Comparison of ENCODE assay signal across 12 cellular contexts in the genomic region with DNA sequence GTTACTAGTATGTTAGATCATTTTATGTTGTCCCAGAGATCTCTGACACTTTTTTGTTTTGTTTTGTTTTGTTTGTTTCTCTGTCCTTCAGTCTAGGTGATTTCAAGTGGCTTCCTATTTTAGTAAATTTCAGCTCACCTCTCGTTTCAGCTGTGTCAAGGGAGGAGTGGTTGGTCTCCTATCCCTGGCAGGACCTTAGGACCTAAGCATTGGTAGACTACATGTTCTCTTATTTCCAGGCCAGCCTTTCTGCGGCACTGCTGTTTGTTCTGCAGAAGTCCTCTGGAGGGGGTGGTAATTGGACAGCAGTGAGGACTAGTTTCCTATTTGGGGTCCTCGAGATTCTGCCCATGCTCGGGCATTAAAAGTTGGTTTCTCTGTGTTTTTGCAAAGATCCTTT. TPM values are rescaled to one million over a fixed set of nuclear protein-coding genes. Genes with fewer than 3 reads are reported as not detected.
DNase-seq lines count a peak whose midpoint lies in the region; ATAC-seq and FAIRE-seq lines count a peak whose summit lies in the region.
"Had no signal": no experiment of that assay in that cellular context is flagged by ENCODE, and none has a peak within 500 bp of the region (broad histone marks: within the 10 kb centered on the region; RNA-seq: fewer than 3 reads in every experiment).

No MANE protein-coding gene starts in this region.

- H3K4me1 ChIP-seq in GM23248 (ENCODE audit: insufficient read depth): peaks cover 13% of the 10 kb centered on the region; the same call in 1 of the 2 replicates

- intact Hi-C loops in activated CD4-positive, alpha-beta T cell treated with anti-CD3 and anti-CD28 coated beads for 36 hours (cut with DNase I, micrococcal nuclease): loop anchor here in 1 of 2 experiments (5.0 to 10.0 kb wide), 3 partner anchors 200 to 803 kb away; partner anchors contain the start of genes ITPKA, SNAP23 and ZNF106

- H4K20me1 ChIP-seq in GM23248 (ENCODE audit: insufficient read depth): peaks cover 15% of the 10 kb centered on the region; the same call in 1 of the 2 replicates

- H3K36me3 Mint-ChIP-seq in activated CD4-positive, alpha-beta T cell treated with anti-CD3 and anti-CD28 coated beads for 36 hours (ENCODE audit: low read depth): peaks cover 9% of the 10 kb centered on the region
- H3K36me3 Mint-ChIP-seq in activated naive CD8-positive, alpha-beta T cell treated with anti-CD3 and anti-CD28 coated beads for 36 hours: peaks cover 16% of the 10 kb centered on the region
- peaks cover 0 to 12% (median 2%) of the 10 kb centered on the region in 3 donors for H3K36me3 Mint-ChIP-seq in naive thymus-derived CD8-positive, alpha-beta T cell

- ATAC-seq in activated CD4-positive, alpha-beta T cell treated with anti-CD3 and anti-CD28 coated beads for 36 hours: no peak
- ATAC-seq in naive thymus-derived CD8-positive, alpha-beta T cell: no peak
- ATAC-seq: left colon had no signal

- in situ Hi-C loops in GM23248 (cut with MboI): no loop called here

- peak overlapping the region; percentile 85 for H3K27ac Mint-ChIP-seq in activated CD4-positive, alpha-beta T cell treated with anti-CD3 and anti-CD28 coated beads for 36 hours
- H3K27ac Mint-ChIP-seq in activated naive CD8-positive, alpha-beta T cell treated with anti-CD3 and anti-CD28 coated beads for 36 hours: peak overlapping the region; percentile 76
- peak overlapping the region; percentile 40 to 88 (median 70) for H3K27ac Mint-ChIP-seq in naive thymus-derived CD8-positive, alpha-beta T cell

- no peaks in the 10 kb centered on the region for H3K27me3 ChIP-seq in GM23248 (replicated peaks; ENCODE audit: insufficient read depth)
- H3K27me3 ChIP-seq: transverse colon had no signal

- H3K9ac ChIP-seq in GM23248: no peak overlapping the region

- no peak overlapping the region for H2AFZ ChIP-seq in GM23248

- CTCF ChIA-PET in activated CD4-positive, alpha-beta T cell treated with anti-CD3 and anti-CD28 coated beads for 36 hours (lab: Charles Lee): interaction anchor here (0.7 to 0.8 kb wide), 2 partner anchors 24 to 27 kb away, joined by 3 to 4 read pairs; no protein-coding TSS in a partner anchor

- peaks cover 100% of the 10 kb centered on the region for H3K79me2 ChIP-seq in GM23248 (ENCODE audit: insufficient read depth)

- peaks cover 69% of the 10 kb centered on the region for H3K4me1 Mint-ChIP-seq in activated CD4-positive, alpha-beta T cell treated with anti-CD3 and anti-CD28 coated beads for 36 hours
- peaks cover 61% of the 10 kb centered on the region for H3K4me1 Mint-ChIP-seq in activated naive CD8-positive, alpha-beta T cell treated with anti-CD3 and anti-CD28 coated beads for 36 hours
- H3K4me1 Mint-ChIP-seq in naive thymus-derived CD8-positive, alpha-beta T cell: peaks cover 39 to 83% (median 78%) of the 10 kb centered on the region in 4 donors

- H3K9me2 ChIP-seq in GM23248 (ENCODE audit: insufficient read depth): no peaks in the 10 kb centered on the region

- peak overlapping the region; percentile 26 for H3K27ac ChIP-seq in GM23248
- H3K27ac ChIP-seq: transverse colon had no signal

- 84% methylated on average over 4 of the region's 4 CpGs for WGBS in GM23248 (ENCODE audit: low coverage in 1 of 2, low lambda C conversion rate in 2 of 2, missing lambda C conversion rate in 2 of 2), 2 experiments

- no peaks in the 10 kb centered on the region for H3K9me3 ChIP-seq in GM23248 (ENCODE audit: low read depth)
- H3K9me3 ChIP-seq: transverse colon had no signal

- no peak overlapping the region for H3K4me3 ChIP-seq in GM23248
- H3K4me3 ChIP-seq: transverse colon had no signal

- H3K36me3 ChIP-seq in GM23248 (ENCODE audit: low read depth): peaks cover 7% of the 10 kb centered on the region; the same call in 1 of the 2 replicates
- H3K36me3 ChIP-seq: transverse colon had no signal

- H3K9me3 Mint-ChIP-seq in activated CD4-positive, alpha-beta T cell treated with anti-CD3 and anti-CD28 coated beads for 36 hours (ENCODE audit: low read depth): no peaks in the 10 kb centered on the region
- H3K9me3 Mint-ChIP-seq in activated naive CD8-positive, alpha-beta T cell treated with anti-CD3 and anti-CD28 coated beads for 36 hours: peaks cover 2% of the 10 kb centered on the region
- H3K9me3 Mint-ChIP-seq in naive thymus-derived CD8-positive, alpha-beta T cell: no peaks in the 10 kb centered on the region

- no peak for FAIRE-seq in HTR-8/SVneo (lab: Jason Lieb, UNC)

- H3K4me3 Mint-ChIP-seq in activated CD4-positive, alpha-beta T cell treated with anti-CD3 and anti-CD28 coated beads for 36 hours: peak overlapping the region; percentile 53
- H3K4me3 Mint-ChIP-seq in activated naive CD8-positive, alpha-beta T cell treated with anti-CD3 and anti-CD28 coated beads for 36 hours: peak overlapping the region; percentile 8
- H3K4me3 Mint-ChIP-seq in naive thymus-derived CD8-positive, alpha-beta T cell: peak overlapping the region in 7 of 10 donors; percentile 6 to 39 (median 22)

- DNase-seq in activated CD4-positive, alpha-beta T cell treated with anti-CD3 and anti-CD28 coated beads for 36 hours: no peak
- no peak for DNase-seq in activated CD4-positive, alpha-beta T cell treated with anti-CD3 and anti-CD28 coated beads for 4 hours
- DNase-seq in GM23248 (no peak), HTR-8/SVneo (ENCODE audit: insufficient read length, low spot score) (no peak), occipital lobe (lab: John Stamatoyannopoulos, UW) (no peak), DMS153 treated with DMSO at 0.1 percent for 48 hours (lab: John Stamatoyannopoulos, UW; ENCODE audit: unreplicated experiment) (no peak)
- DNase-seq in activated naive CD8-positive, alpha-beta T cell treated with anti-CD3 and anti-CD28 coated beads for 36 hours: no peak
- DNase-seq in naive thymus-derived CD8-positive, alpha-beta T cell: no peak
- DNase-seq: DMS79 treated with DMSO at 0.1 percent for 48 hours, left colon, NCI-H2171, transverse colon had no signal

- H3F3A ChIP-seq in GM23248 (ENCODE audit: insufficient read depth): peaks cover 11% of the 10 kb centered on the region; the same call in 1 of the 2 replicates

- H3K4me2 ChIP-seq in GM23248 (ENCODE audit: unreplicated experiment): peak overlapping the region; percentile 38

- no peaks in the 10 kb centered on the region for H3K27me3 Mint-ChIP-seq in activated CD4-positive, alpha-beta T cell treated with anti-CD3 and anti-CD28 coated beads for 36 hours
- H3K27me3 Mint-ChIP-seq in activated naive CD8-positive, alpha-beta T cell treated with anti-CD3 and anti-CD28 coated beads for 36 hours: no peaks in the 10 kb centered on the region
- no peaks in the 10 kb centered on the region for H3K27me3 Mint-ChIP-seq in naive thymus-derived CD8-positive, alpha-beta T cell

- POLR2A ChIA-PET in activated CD4-positive, alpha-beta T cell treated with anti-CD3 and anti-CD28 coated beads for 36 hours (lab: Charles Lee): interaction anchor here (0.6 to 0.7 kb wide), 4 partner anchors 17 to 262 kb away, joined by 3 to 8 read pairs (median 4); no protein-coding TSS in a partner anchor
- POLR2A ChIA-PET in naive thymus-derived CD8-positive, alpha-beta T cell (lab: Charles Lee): no interaction called here

RNA-seq across cellular contexts. Expression of gene MGA, which starts 31.8 kb away (rescaled TPM):
- total RNA-seq in activated CD4-positive, alpha-beta T cell treated with anti-CD3 and anti-CD28 coated beads for 36 hours: 10 to 100 TPM; 33.7 to 39.3 TPM
- 14.8 and 28.2 TPM in 2 replicates for total RNA-seq in GM23248 (2014; rRNA removed; shearing (Covaris generic))
- 11.8 and 13.2 TPM in 2 replicates for polyA plus RNA-seq in GM23248 (2016; fragmentation: Nextera tagmentation; extraction: Ambion mirVana)
- total RNA-seq in activated naive CD8-positive, alpha-beta T cell treated with anti-CD3 and anti-CD28 coated beads for 36 hours: 10 to 100 TPM; 30.5 to 32.0 TPM
- 10 to 100 TPM; 63.3 to 67.6 TPM for total RNA-seq in naive thymus-derived CD8-positive, alpha-beta T cell
- 10 to 100 TPM; 12.2 to 20.6 (median 13.3) TPM for polyA plus RNA-seq in naive thymus-derived CD8-positive, alpha-beta T cell
- total RNA-seq in occipital lobe: 112 TPM
